2 cellular contexts compared by ENCODE assay signal in the genomic region with DNA sequence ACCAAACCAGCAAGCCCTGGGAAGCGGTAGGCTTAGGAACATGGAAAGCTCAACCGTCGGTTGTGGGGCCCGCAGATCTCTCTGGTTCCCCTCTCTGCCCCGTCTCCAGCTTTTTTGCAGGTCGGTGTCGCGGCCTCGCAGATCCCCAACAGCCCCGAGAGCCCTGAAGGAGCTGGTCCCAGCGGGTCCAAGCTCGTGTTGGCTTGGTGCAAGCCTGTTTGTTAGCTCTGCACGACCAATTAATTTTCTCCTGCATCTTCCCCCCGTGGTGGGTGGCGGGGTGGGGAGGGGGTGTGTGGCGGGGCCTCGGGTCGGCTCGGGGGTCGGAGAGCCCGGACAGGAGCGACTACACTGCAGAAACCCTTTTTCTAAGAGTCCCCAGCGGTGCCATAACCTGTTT.
TF ChIP-seq lines count a peak whose summit lies in the region.

No MANE protein-coding gene starts in this region.

TF ChIP-seq in SK-N-SH, 30 proteins besides CTCF, POLR2A, EP300 and RAD21:
- TF ChIP-seq FOXJ3 (CRISPR knock-in tag; IDR thresholded peaks at IDR 0.05) (no peak), ELF1 (IDR thresholded peaks at IDR 0.05) (no peak), FOSL2 (IDR thresholded peaks at IDR 0.05; ENCODE audit: borderline replicate concordance, low read depth) (no peak), TCF12 (IDR thresholded peaks at IDR 0.05) (no peak), RCOR1 (IDR thresholded peaks at IDR 0.05; ENCODE audit: low read length) (no peak), NFIC (IDR thresholded peaks at IDR 0.05; ENCODE audit: borderline replicate concordance) (no peak), SIN3A (IDR thresholded peaks at IDR 0.05; ENCODE audit: borderline replicate concordance, low read depth, low read length) (no peak)
- TF ChIP-seq, protein P1, sequence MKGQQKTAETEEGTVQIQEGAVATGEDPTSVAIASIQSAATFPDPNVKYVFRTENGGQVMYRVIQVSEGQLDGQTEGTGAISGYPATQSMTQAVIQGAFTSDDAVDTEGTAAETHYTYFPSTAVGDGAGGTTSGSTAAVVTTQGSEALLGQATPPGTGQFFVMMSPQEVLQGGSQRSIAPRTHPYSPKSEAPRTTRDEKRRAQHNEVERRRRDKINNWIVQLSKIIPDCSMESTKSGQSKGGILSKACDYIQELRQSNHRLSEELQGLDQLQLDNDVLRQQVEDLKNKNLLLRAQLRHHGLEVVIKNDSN (IDR thresholded peaks at IDR 0.05; ENCODE audit: borderline replicate concordance, low read depth), result no peak
- TF ChIP-seq, protein P2, sequence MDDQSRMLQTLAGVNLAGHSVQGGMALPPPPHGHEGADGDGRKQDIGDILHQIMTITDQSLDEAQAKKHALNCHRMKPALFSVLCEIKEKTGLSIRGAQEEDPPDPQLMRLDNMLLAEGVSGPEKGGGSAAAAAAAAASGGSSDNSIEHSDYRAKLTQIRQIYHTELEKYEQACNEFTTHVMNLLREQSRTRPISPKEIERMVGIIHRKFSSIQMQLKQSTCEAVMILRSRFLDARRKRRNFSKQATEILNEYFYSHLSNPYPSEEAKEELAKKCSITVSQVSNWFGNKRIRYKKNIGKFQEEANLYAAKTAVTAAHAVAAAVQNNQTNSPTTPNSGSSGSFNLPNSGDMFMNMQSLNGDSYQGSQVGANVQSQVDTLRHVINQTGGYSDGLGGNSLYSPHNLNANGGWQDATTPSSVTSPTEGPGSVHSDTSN (IDR thresholded peaks at IDR 0.05), result no peak
- TF ChIP-seq, protein P3, sequence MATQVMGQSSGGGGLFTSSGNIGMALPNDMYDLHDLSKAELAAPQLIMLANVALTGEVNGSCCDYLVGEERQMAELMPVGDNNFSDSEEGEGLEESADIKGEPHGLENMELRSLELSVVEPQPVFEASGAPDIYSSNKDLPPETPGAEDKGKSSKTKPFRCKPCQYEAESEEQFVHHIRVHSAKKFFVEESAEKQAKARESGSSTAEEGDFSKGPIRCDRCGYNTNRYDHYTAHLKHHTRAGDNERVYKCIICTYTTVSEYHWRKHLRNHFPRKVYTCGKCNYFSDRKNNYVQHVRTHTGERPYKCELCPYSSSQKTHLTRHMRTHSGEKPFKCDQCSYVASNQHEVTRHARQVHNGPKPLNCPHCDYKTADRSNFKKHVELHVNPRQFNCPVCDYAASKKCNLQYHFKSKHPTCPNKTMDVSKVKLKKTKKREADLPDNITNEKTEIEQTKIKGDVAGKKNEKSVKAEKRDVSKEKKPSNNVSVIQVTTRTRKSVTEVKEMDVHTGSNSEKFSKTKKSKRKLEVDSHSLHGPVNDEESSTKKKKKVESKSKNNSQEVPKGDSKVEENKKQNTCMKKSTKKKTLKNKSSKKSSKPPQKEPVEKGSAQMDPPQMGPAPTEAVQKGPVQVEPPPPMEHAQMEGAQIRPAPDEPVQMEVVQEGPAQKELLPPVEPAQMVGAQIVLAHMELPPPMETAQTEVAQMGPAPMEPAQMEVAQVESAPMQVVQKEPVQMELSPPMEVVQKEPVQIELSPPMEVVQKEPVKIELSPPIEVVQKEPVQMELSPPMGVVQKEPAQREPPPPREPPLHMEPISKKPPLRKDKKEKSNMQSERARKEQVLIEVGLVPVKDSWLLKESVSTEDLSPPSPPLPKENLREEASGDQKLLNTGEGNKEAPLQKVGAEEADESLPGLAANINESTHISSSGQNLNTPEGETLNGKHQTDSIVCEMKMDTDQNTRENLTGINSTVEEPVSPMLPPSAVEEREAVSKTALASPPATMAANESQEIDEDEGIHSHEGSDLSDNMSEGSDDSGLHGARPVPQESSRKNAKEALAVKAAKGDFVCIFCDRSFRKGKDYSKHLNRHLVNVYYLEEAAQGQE (IDR thresholded peaks at IDR 0.05; ENCODE audit: low read depth, low read length), result no peak

TF ChIP-seq in SK-N-SH treated with all-trans-retinoic acid at 6 μM for 48 hours, 23 proteins besides CTCF, POLR2A, EP300 and RAD21:
- TF ChIP-seq BACH2 (CRISPR knock-in tag; IDR thresholded peaks at IDR 0.05; ENCODE audit: borderline replicate concordance), result no peak
- TF ChIP-seq, protein P4, sequence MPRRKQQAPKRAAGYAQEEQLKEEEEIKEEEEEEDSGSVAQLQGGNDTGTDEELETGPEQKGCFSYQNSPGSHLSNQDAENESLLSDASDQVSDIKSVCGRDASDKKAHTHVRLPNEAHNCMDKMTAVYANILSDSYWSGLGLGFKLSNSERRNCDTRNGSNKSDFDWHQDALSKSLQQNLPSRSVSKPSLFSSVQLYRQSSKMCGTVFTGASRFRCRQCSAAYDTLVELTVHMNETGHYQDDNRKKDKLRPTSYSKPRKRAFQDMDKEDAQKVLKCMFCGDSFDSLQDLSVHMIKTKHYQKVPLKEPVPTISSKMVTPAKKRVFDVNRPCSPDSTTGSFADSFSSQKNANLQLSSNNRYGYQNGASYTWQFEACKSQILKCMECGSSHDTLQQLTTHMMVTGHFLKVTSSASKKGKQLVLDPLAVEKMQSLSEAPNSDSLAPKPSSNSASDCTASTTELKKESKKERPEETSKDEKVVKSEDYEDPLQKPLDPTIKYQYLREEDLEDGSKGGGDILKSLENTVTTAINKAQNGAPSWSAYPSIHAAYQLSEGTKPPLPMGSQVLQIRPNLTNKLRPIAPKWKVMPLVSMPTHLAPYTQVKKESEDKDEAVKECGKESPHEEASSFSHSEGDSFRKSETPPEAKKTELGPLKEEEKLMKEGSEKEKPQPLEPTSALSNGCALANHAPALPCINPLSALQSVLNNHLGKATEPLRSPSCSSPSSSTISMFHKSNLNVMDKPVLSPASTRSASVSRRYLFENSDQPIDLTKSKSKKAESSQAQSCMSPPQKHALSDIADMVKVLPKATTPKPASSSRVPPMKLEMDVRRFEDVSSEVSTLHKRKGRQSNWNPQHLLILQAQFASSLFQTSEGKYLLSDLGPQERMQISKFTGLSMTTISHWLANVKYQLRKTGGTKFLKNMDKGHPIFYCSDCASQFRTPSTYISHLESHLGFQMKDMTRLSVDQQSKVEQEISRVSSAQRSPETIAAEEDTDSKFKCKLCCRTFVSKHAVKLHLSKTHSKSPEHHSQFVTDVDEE (CRISPR knock-in tag; IDR thresholded peaks at IDR 0.05), result no peak
- no peak for TF ChIP-seq ZFP3 (CRISPR knock-in tag; IDR thresholded peaks at IDR 0.05)
- TF ChIP-seq, protein P5, sequence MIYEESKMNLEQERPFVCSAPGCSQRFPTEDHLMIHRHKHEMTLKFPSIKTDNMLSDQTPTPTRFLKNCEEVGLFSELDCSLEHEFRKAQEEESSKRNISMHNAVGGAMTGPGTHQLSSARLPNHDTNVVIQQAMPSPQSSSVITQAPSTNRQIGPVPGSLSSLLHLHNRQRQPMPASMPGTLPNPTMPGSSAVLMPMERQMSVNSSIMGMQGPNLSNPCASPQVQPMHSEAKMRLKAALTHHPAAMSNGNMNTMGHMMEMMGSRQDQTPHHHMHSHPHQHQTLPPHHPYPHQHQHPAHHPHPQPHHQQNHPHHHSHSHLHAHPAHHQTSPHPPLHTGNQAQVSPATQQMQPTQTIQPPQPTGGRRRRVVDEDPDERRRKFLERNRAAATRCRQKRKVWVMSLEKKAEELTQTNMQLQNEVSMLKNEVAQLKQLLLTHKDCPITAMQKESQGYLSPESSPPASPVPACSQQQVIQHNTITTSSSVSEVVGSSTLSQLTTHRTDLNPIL (CRISPR knock-in tag; IDR thresholded peaks at IDR 0.05; ENCODE audit: low read depth), result no peak
- TF ChIP-seq SNAI2 (CRISPR knock-in tag; IDR thresholded peaks at IDR 0.05), result no peak
- no peak for TF ChIP-seq OSR1 (CRISPR knock-in tag; IDR thresholded peaks at IDR 0.05)
- no peak for TF ChIP-seq ISL1 (CRISPR knock-in tag; IDR thresholded peaks at IDR 0.05)
- no peak for TF ChIP-seq ARNTL (CRISPR knock-in tag; IDR thresholded peaks at IDR 0.05; ENCODE audit: borderline replicate concordance, low read depth)
- TF ChIP-seq, protein P6, sequence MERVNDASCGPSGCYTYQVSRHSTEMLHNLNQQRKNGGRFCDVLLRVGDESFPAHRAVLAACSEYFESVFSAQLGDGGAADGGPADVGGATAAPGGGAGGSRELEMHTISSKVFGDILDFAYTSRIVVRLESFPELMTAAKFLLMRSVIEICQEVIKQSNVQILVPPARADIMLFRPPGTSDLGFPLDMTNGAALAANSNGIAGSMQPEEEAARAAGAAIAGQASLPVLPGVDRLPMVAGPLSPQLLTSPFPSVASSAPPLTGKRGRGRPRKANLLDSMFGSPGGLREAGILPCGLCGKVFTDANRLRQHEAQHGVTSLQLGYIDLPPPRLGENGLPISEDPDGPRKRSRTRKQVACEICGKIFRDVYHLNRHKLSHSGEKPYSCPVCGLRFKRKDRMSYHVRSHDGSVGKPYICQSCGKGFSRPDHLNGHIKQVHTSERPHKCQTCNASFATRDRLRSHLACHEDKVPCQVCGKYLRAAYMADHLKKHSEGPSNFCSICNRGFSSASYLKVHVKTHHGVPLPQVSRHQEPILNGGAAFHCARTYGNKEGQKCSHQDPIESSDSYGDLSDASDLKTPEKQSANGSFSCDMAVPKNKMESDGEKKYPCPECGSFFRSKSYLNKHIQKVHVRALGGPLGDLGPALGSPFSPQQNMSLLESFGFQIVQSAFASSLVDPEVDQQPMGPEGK (CRISPR knock-in tag; IDR thresholded peaks at IDR 0.05; ENCODE audit: borderline replicate concordance), result no peak
- TF ChIP-seq CSDC2 (CRISPR knock-in tag; IDR thresholded peaks at IDR 0.05), result no peak
- TF ChIP-seq ZC3H10 (CRISPR knock-in tag; IDR thresholded peaks at IDR 0.05), result no peak
- TF ChIP-seq TOX (CRISPR knock-in tag; IDR thresholded peaks at IDR 0.05; ENCODE audit: borderline replicate concordance), result no peak
